Comparison of ENCODE assay signal across 8 cellular contexts in the genomic region with DNA sequence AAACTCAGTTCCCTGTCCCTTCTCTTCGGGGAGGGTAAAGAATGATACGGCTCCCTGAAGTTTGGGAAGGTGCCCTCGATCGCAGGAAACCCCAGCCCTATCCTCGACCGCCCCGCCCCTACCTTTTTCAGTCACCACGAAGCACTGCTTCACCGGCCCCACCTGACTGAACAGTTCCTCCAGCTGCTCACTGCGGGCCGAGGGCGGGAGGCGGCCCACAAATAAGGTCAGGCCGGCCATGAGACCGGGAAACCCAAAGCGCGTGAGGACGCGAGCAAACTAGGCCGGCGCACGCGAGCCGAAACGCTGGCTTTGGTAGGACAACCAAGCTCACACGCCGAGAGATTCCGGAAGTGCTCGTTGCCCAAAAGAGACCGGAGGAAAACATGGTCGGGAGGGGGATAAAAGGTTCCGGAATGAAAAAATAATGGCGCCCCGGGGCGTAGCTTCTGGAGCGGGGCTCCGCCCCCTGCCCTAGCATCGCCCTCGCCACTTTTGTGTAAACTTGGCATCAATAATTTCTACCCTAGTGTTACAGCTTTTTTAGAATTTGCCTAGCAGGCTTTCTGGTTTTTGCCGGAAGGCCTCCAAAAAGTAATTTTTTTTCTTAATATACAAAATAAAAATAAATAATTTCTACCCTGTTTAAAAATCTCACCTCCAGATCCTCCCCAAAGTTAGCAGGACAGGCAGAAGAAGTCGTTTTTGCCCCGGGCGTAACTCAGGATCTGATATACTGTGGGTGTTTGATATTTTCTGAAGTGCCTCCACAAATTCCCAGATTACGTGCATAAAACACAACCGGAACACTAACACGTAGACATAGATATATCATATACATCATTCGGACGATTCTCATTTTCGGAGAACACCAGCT. TPM values are rescaled to one million over a fixed set of nuclear protein-coding genes. Genes with fewer than 3 reads are reported as not detected.
DNase-seq lines count a peak whose midpoint lies in the region; ATAC-seq and TF ChIP-seq lines count a peak whose summit lies in the region.

A gene with protein sequence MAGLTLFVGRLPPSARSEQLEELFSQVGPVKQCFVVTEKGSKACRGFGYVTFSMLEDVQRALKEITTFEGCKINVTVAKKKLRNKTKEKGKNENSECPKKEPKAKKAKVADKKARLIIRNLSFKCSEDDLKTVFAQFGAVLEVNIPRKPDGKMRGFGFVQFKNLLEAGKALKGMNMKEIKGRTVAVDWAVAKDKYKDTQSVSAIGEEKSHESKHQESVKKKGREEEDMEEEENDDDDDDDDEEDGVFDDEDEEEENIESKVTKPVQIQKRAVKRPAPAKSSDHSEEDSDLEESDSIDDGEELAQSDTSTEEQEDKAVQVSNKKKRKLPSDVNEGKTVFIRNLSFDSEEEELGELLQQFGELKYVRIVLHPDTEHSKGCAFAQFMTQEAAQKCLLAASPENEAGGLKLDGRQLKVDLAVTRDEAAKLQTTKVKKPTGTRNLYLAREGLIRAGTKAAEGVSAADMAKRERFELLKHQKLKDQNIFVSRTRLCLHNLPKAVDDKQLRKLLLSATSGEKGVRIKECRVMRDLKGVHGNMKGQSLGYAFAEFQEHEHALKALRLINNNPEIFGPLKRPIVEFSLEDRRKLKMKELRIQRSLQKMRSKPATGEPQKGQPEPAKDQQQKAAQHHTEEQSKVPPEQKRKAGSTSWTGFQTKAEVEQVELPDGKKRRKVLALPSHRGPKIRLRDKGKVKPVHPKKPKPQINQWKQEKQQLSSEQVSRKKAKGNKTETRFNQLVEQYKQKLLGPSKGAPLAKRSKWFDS (minus strand): TSS at position 355 of the 877 bp plus-strand sequence. CDS start 115 bp downstream, at position 240.

- 12 to 17% (median 15%) methylated on average over 32 to 49 of the region's 49 CpGs for WGBS in adrenal gland, 4 donors
- 13% methylated on average over 49 of the region's 49 CpGs for WGBS in heart right ventricle, 2 donors
- WGBS in upper lobe of left lung, 2 donors = 19 to 26% methylated on average over 25 to 33 of the region's 49 CpGs

- intact Hi-C loops in adrenal gland (cut with DNase I) (no loop called here), heart right ventricle (cut with DNase I) (no loop called here), posterior vena cava (cut with DNase I) (no loop called here)

- H3K27me3 ChIP-seq in adrenal gland (no peaks in the 10 kb centered on the region), heart right ventricle (no peaks in the 10 kb centered on the region), upper lobe of left lung (no peaks in the 10 kb centered on the region)

- TF ChIP-seq EP300 in upper lobe of left lung (IDR thresholded peaks at IDR 0.05) = no peak

- TF ChIP-seq POLR2A in adrenal gland (IDR thresholded peaks at IDR 0.05) (peak; percentile 60), upper lobe of left lung (IDR thresholded peaks at IDR 0.05) (peak in 2 of 4 donors; percentile 36 to 68)

- DNase-seq in GM13976 (ENCODE audit: low spot score) (peak; percentile 93), NCI-H1417 treated with DMSO at 0.1 percent for 48 hours (lab: John Stamatoyannopoulos, UW) (peak; percentile 64), T-helper 1 cell (peak; percentile 58 to 90 (median 74)), adrenal gland (peak; percentile 84 to 95 (median 90)), heart right ventricle (peak; percentile 80 to 84), posterior vena cava (ENCODE audit: low spot score) (peak; percentile 96), upper lobe of left lung (peak; percentile 91 to 94)

- in situ Hi-C loops in GM13976 (cut with MboI; ENCODE audit: low sequenced_read_pairs, unreplicated experiment) = no loop called here

- peaks cover 0 to 4% of the 10 kb centered on the region in 2 donors for H3K36me3 ChIP-seq in adrenal gland (replicated peaks in 1 of 2)
- peaks cover 0 to 26% (median 6%) of the 10 kb centered on the region in 9 donors for H3K36me3 ChIP-seq in heart right ventricle
- H3K36me3 ChIP-seq in upper lobe of left lung = peaks cover 3 to 8% (median 7%) of the 10 kb centered on the region in 4 donors

- H3K9me3 ChIP-seq in adrenal gland (replicated peaks in 1 of 3) (no peaks in the 10 kb centered on the region), heart right ventricle (no peaks in the 10 kb centered on the region), upper lobe of left lung (no peaks in the 10 kb centered on the region)

- TF ChIP-seq CTCF in GM13976 (IDR thresholded peaks at IDR 0.05; ENCODE audit: borderline replicate concordance, control extremely low read depth, extremely low read depth, insufficient read depth, missing control alignments) = no peak
- TF ChIP-seq CTCF in adrenal gland (IDR thresholded peaks at IDR 0.05) = no peak
- TF ChIP-seq CTCF in heart right ventricle (IDR thresholded peaks at IDR 0.05) = peak in 1 of 9 donors; percentile 7
- TF ChIP-seq CTCF in upper lobe of left lung (IDR thresholded peaks at IDR 0.05) = no peak

- peak within 1 kb of the TSS; percentile 14 to 70 (median 62) for H3K4me3 ChIP-seq in adrenal gland
- peak within 1 kb of the TSS; percentile 30 to 93 (median 79) for H3K4me3 ChIP-seq in heart right ventricle
- H3K4me3 ChIP-seq in upper lobe of left lung = peak within 1 kb of the TSS; percentile 56 to 95 (median 80)

- H3K27ac ChIP-seq in adrenal gland = peak within 1 kb of the TSS in 4 of 5 donors; percentile 55 to 85 (median 77)
- H3K27ac ChIP-seq in heart right ventricle = peak within 1 kb of the TSS in 9 of 10 donors; percentile 64 to 92 (median 86)
- peak within 1 kb of the TSS; percentile 81 to 85 (median 81) for H3K27ac ChIP-seq in upper lobe of left lung

- ATAC-seq in HG02798 (IDR thresholded peaks at IDR 0.05; ENCODE audit: poor library complexity, unreplicated experiment) = peak; percentile 97
- ATAC-seq in heart right ventricle = peak; percentile 87 to 96 (median 94)
- ATAC-seq in upper lobe of left lung (ENCODE audit: low FRiP score in 2 of 2) = peak; percentile 96 to 98

- H3K4me1 ChIP-seq in adrenal gland (replicated peaks in 1 of 2) (peaks cover 7 to 26% of the 10 kb centered on the region in 2 donors), heart right ventricle (peaks cover 3 to 30% (median 24%) of the 10 kb centered on the region in 9 donors), upper lobe of left lung (peaks cover 13 to 25% (median 20%) of the 10 kb centered on the region in 4 donors)

RNA-seq across cellular contexts. Expression of the gene that starts here (rescaled TPM):
- total RNA-seq in adrenal gland (10 to 100 TPM in 7 of 8 donors, 1 to 10 TPM in 1; 8.0 to 30.6 (median 22.9) TPM), heart right ventricle (10 to 100 TPM; 21.5 to 40.3 (median 28.3) TPM), posterior vena cava (10 to 100 TPM; 32.9 to 33.9 TPM), upper lobe of left lung (100 to 1,000 TPM in 1 of 6 donors, 10 to 100 TPM in 5; 20.1 to 108 (median 29.4) TPM)
- polyA plus RNA-seq in adrenal gland (10 to 100 TPM; 29.2 to 61.3 (median 55.5) TPM), heart right ventricle (10 to 100 TPM; 16.6 to 96.9 TPM)

Comparison
In these comparisons a context has a peak if more than half of its experiments do, and no peak if none do; other contexts are left out.
1. Peak in every context shown above with its lines: DNase-seq, ATAC-seq, H3K4me3 ChIP-seq and H3K27ac ChIP-seq.